In the genomic region with DNA sequence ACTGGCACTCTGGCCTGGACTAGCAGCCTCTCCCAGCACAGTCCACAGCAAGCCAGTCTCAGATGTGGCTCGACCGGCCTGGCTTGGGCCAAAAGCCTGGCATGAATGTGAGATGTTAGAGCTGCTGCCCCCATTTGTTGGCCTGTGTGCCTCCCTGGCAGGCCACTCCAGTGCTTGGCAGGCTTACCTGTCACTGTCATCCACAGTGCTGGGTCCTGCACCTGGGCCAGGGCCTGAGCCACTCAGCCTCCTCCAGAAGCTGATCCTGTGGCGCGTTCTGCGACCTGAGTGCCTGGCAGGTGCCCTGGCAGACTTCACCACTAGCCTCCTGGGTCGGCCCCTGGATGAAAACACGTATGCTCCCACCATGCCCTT, we compare ENCODE assay signal across 27 cellular contexts. TPM values are rescaled to one million over a fixed set of nuclear protein-coding genes. Genes with fewer than 3 reads are reported as not detected.
DNase-seq lines count a peak whose midpoint lies in the region; ATAC-seq and TF ChIP-seq lines count a peak whose summit lies in the region.
"Had no signal": no experiment of that assay in that cellular context is flagged by ENCODE, and none has a peak within 500 bp of the region (broad histone marks: within the 10 kb centered on the region; RNA-seq: fewer than 3 reads in every experiment).

No MANE protein-coding gene starts in this region.

- no peaks in the 10 kb centered on the region for H3K36me3 ChIP-seq in H7 (replicated peaks; ENCODE audit: control insufficient read depth, insufficient read depth, low read length)
- peaks cover 0 to 21% of the 10 kb centered on the region in 2 donors for H3K36me3 ChIP-seq in psoas muscle (ENCODE audit: insufficient read depth in 1 of 2, low read depth in 1 of 2)
- H3K36me3 ChIP-seq: upper lobe of right lung had no signal

- H3K27me3 ChIP-seq in H7 (ENCODE audit: control insufficient read depth, insufficient read depth, low read length) (no peaks in the 10 kb centered on the region), psoas muscle (ENCODE audit: insufficient read depth in 3 of 3, low read length in 2 of 3) (no peaks in the 10 kb centered on the region)
- H3K27me3 ChIP-seq: upper lobe of right lung had no signal

- no peak overlapping the region for H3K4me3 Mint-ChIP-seq in activated CD8-positive, alpha-beta memory T cell treated with anti-CD3 and anti-CD28 coated beads, Interleukin-2, amount 10 ng/mL, durations not matched to agents 7 days and 5 days
- H3K4me3 Mint-ChIP-seq: activated CD4-positive, alpha-beta memory T cell treated with anti-CD3 and anti-CD28 coated beads, Interleukin-2, amount 10 ng/mL, durations not matched to agents 7 days and 5 days; activated naive CD8-positive, alpha-beta T cell treated with anti-CD3 and anti-CD28 coated beads for 36 hours; CD14-positive monocyte; effector memory CD8-positive, alpha-beta T cell; HFFc6; naive thymus-derived CD8-positive, alpha-beta T cell had no signal

- intact Hi-C loops in left ventricle myocardium superior (cut with micrococcal nuclease) = no loop called here
- intact Hi-C loops in psoas muscle (cut with DNase I) = no loop called here

- TF ChIP-seq CTCF in psoas muscle (IDR thresholded peaks at IDR 0.05) = no peak

- no peak overlapping the region for H3K27ac Mint-ChIP-seq in activated CD8-positive, alpha-beta memory T cell treated with anti-CD3 and anti-CD28 coated beads, Interleukin-2, amount 10 ng/mL, durations not matched to agents 7 days and 5 days
- H3K27ac Mint-ChIP-seq: activated CD4-positive, alpha-beta memory T cell treated with anti-CD3 and anti-CD28 coated beads, Interleukin-2, amount 10 ng/mL, durations not matched to agents 7 days and 5 days; activated naive CD8-positive, alpha-beta T cell treated with anti-CD3 and anti-CD28 coated beads for 36 hours; HFFc6 had no signal

- CTCF ChIA-PET in activated CD8-positive, alpha-beta memory T cell treated with anti-CD3 and anti-CD28 coated beads, Interleukin-2, amount 10 ng/mL, durations not matched to agents 7 days and 5 days (lab: Charles Lee) = no interaction called here

- H3K4me1 Mint-ChIP-seq in activated CD8-positive, alpha-beta memory T cell treated with anti-CD3 and anti-CD28 coated beads, Interleukin-2, amount 10 ng/mL, durations not matched to agents 7 days and 5 days = no peaks in the 10 kb centered on the region
- H3K4me1 Mint-ChIP-seq: activated CD4-positive, alpha-beta memory T cell treated with anti-CD3 and anti-CD28 coated beads, Interleukin-2, amount 10 ng/mL, durations not matched to agents 7 days and 5 days; activated naive CD8-positive, alpha-beta T cell treated with anti-CD3 and anti-CD28 coated beads for 36 hours had no signal

- 39 to 46% (median 39%) methylated on average over 7 of the region's 7 CpGs for WGBS in psoas muscle, 3 donors

- H3K9me3 Mint-ChIP-seq in activated CD8-positive, alpha-beta memory T cell treated with anti-CD3 and anti-CD28 coated beads, Interleukin-2, amount 10 ng/mL, durations not matched to agents 7 days and 5 days (ENCODE audit: low read depth) = no peaks in the 10 kb centered on the region
- H3K9me3 Mint-ChIP-seq: activated CD4-positive, alpha-beta memory T cell treated with anti-CD3 and anti-CD28 coated beads, Interleukin-2, amount 10 ng/mL, durations not matched to agents 7 days and 5 days; activated naive CD8-positive, alpha-beta T cell treated with anti-CD3 and anti-CD28 coated beads for 36 hours; effector memory CD8-positive, alpha-beta T cell; HFFc6; naive thymus-derived CD8-positive, alpha-beta T cell had no signal

- H3K4me1 ChIP-seq in psoas muscle = peaks cover 21% of the 10 kb centered on the region
- H3K4me1 ChIP-seq: Caco-2, upper lobe of right lung had no signal

- H3K27me3 Mint-ChIP-seq in activated CD8-positive, alpha-beta memory T cell treated with anti-CD3 and anti-CD28 coated beads, Interleukin-2, amount 10 ng/mL, durations not matched to agents 7 days and 5 days = no peaks in the 10 kb centered on the region
- H3K27me3 Mint-ChIP-seq: activated CD4-positive, alpha-beta memory T cell treated with anti-CD3 and anti-CD28 coated beads, Interleukin-2, amount 10 ng/mL, durations not matched to agents 7 days and 5 days; activated naive CD8-positive, alpha-beta T cell treated with anti-CD3 and anti-CD28 coated beads for 36 hours; effector memory CD8-positive, alpha-beta T cell; naive thymus-derived CD8-positive, alpha-beta T cell had no signal

- no peak for ATAC-seq in activated CD8-positive, alpha-beta memory T cell treated with anti-CD3 and anti-CD28 coated beads, Interleukin-2, amount 10 ng/mL, durations not matched to agents 7 days and 5 days
- ATAC-seq in left ventricle myocardium superior (peak; percentile 66), psoas muscle (peak in 2 of 4 donors; percentile 13 to 33), HG03432 (IDR thresholded peaks at IDR 0.05; ENCODE audit: unreplicated experiment) (no peak)
- ATAC-seq: effector memory CD8-positive, alpha-beta T cell; naive thymus-derived CD8-positive, alpha-beta T cell; upper lobe of right lung had no signal

- peak overlapping the region; percentile 79 for H3K27ac ChIP-seq in psoas muscle
- H3K27ac ChIP-seq: GM23248, PC-9, upper lobe of right lung had no signal

- H3K36me3 Mint-ChIP-seq in activated CD8-positive, alpha-beta memory T cell treated with anti-CD3 and anti-CD28 coated beads, Interleukin-2, amount 10 ng/mL, durations not matched to agents 7 days and 5 days = peaks cover 2% of the 10 kb centered on the region

- no peaks in the 10 kb centered on the region for H3K9me3 ChIP-seq in psoas muscle
- H3K9me3 ChIP-seq: Caco-2, upper lobe of right lung had no signal

- DNase-seq in activated CD8-positive, alpha-beta memory T cell treated with anti-CD3 and anti-CD28 coated beads for 24 hours = peak; percentile 50
- DNase-seq in activated CD8-positive, alpha-beta memory T cell treated with anti-CD3 and anti-CD28 coated beads, Interleukin-2, amount 10 ng/mL, durations not matched to agents 7 days and 5 days = no peak
- DNase-seq in H7 (peak; percentile 8), left ventricle myocardium superior (no peak), psoas muscle (no peak), NCI-H526 (lab: John Stamatoyannopoulos, UW) (no peak), OCI-M2 (lab: John Stamatoyannopoulos, UW; ENCODE audit: unreplicated experiment) (no peak)
- DNase-seq: activated CD4-positive, alpha-beta memory T cell treated with anti-CD3 and anti-CD28 coated beads, Interleukin-2, amount 10 ng/mL, durations not matched to agents 7 days and 5 days; activated effector memory CD4-positive, alpha-beta T cell treated with Interleukin-2 at 50 U/mL for 16 hours; activated naive CD8-positive, alpha-beta T cell treated with anti-CD3 and anti-CD28 coated beads for 36 hours; activated T-cell treated with anti-CD3 and anti-CD28 coated beads for 4 hours; Caco-2; effector memory CD8-positive, alpha-beta T cell; GM23248; HFFc6; NCI-H1105; NCI-H187; NCI-H524 treated with DMSO at 0.1 percent for 48 hours; occipital lobe; PC-9; stimulated activated naive CD4-positive, alpha-beta T cell; T-helper 2 cell; upper lobe of right lung had no signal

- no peak overlapping the region for H3K4me3 ChIP-seq in H7 (ENCODE audit: insufficient read depth, low read depth, low read length)
- H3K4me3 ChIP-seq in psoas muscle = no peak overlapping the region
- H3K4me3 ChIP-seq: GM23248, PC-9, skin epidermis, upper lobe of right lung had no signal

RNA-seq across cellular contexts. Expression of a gene that starts 36.1 kb away (rescaled TPM):
- 10 to 100 TPM; 25.6 to 33.1 TPM for total RNA-seq in activated CD8-positive, alpha-beta memory T cell treated with anti-CD3 and anti-CD28 coated beads, Interleukin-2, amount 10 ng/mL, durations not matched to agents 7 days and 5 days
- total RNA-seq in H7 (2014; rRNA removed; shearing (Covaris generic)) = 18.0 and 20.1 TPM in 2 replicates
- total RNA-seq in left ventricle myocardium superior (22.1 TPM), psoas muscle (10 to 100 TPM; 11.6 to 18.6 (median 15.5) TPM)
- 10 to 100 TPM; 18.4 to 34.0 (median 26.1) TPM for polyA plus RNA-seq in psoas muscle

RNA-seq across cellular contexts. Expression of a gene that starts 36.2 kb away (rescaled TPM):
- total RNA-seq in activated CD8-positive, alpha-beta memory T cell treated with anti-CD3 and anti-CD28 coated beads, Interleukin-2, amount 10 ng/mL, durations not matched to agents 7 days and 5 days = 100 to 1,000 TPM; 151 to 161 TPM
- total RNA-seq in H7 (2014; rRNA removed; shearing (Covaris generic)) = 114 and 130 TPM in 2 replicates
- total RNA-seq in left ventricle myocardium superior = 210 TPM
- 10 to 100 TPM; 68.3 to 96.6 (median 84.3) TPM for total RNA-seq in psoas muscle
- 100 to 1,000 TPM in 2 of 3 donors, 10 to 100 TPM in 1; 75.8 to 173 (median 104) TPM for polyA plus RNA-seq in psoas muscle

RNA-seq across cellular contexts. Expression of a gene that starts 44.7 kb away (rescaled TPM):
- total RNA-seq in activated CD8-positive, alpha-beta memory T cell treated with anti-CD3 and anti-CD28 coated beads, Interleukin-2, amount 10 ng/mL, durations not matched to agents 7 days and 5 days = 100 to 1,000 TPM; 134 to 144 TPM
- 121 and 198 TPM in 2 replicates for total RNA-seq in H7 (2014; rRNA removed; shearing (Covaris generic))
- 89.4 TPM for total RNA-seq in left ventricle myocardium superior
- total RNA-seq in psoas muscle = 100 to 1,000 TPM in 2 of 4 donors, 10 to 100 TPM in 2; 70.4 to 119 (median 99.5) TPM
- polyA plus RNA-seq in psoas muscle = 10 to 100 TPM; 67.0 to 80.3 (median 67.1) TPM

RNA-seq across cellular contexts. Expression of a gene that starts 51.9 kb away (rescaled TPM):
- total RNA-seq in activated CD8-positive, alpha-beta memory T cell treated with anti-CD3 and anti-CD28 coated beads, Interleukin-2, amount 10 ng/mL, durations not matched to agents 7 days and 5 days = 10 to 100 TPM; 76.8 to 79.3 TPM
- 13.9 and 17.1 TPM in 2 replicates for total RNA-seq in H7 (2014; rRNA removed; shearing (Covaris generic))
- total RNA-seq in left ventricle myocardium superior (77.7 TPM), psoas muscle (10 to 100 TPM; 28.0 to 50.2 (median 35.8) TPM)
- 10 to 100 TPM; 11.8 to 30.0 (median 21.6) TPM for polyA plus RNA-seq in psoas muscle

Comparison
In these comparisons a context has a peak if more than half of its experiments do, and no peak if none do; other contexts are left out.
1. DNase-seq: peak in activated CD8-positive, alpha-beta memory T cell treated with anti-CD3 and anti-CD28 coated beads for 24 hours (single experiment) and H7 (single experiment); none in activated CD8-positive, alpha-beta memory T cell treated with anti-CD3 and anti-CD28 coated beads, Interleukin-2, amount 10 ng/mL, durations not matched to agents 7 days and 5 days (single experiment), left ventricle myocardium superior (single experiment), psoas muscle (0 of 2), NCI-H526 (0 of 2) and OCI-M2 (single experiment).